ENCODE assay signal across 1 cellular context in genomic region chr14:72560331-72560730, GRCh38.
TF ChIP-seq lines count a peak whose summit lies in the region.

No MANE protein-coding gene starts in this region.

TF ChIP-seq in H1, 55 proteins besides CTCF, POLR2A, EP300 and RAD21 (continued from another document):
- no peak for TF ChIP-seq CBX8 (IDR thresholded peaks at IDR 0.05; ENCODE audit: borderline replicate concordance, low read depth, low read length)
TF ChIP-seq in H1: peak in this region for 0.
